Comparison of ENCODE assay signal across 12 cellular contexts in genomic region chr2:191333911-191334357, GRCh38.
DNase-seq lines count a peak whose midpoint lies in the region; TF ChIP-seq lines count a peak whose summit lies in the region.
"Had no signal": no experiment of that assay in that cellular context is flagged by ENCODE, and none has a peak within 500 bp of the region (broad histone marks: within the 10 kb centered on the region; RNA-seq: fewer than 3 reads in every experiment).

No MANE protein-coding gene starts in this region.

- DNase-seq in A172 (ENCODE audit: low spot score) (peak; percentile 86), HFF-Myc (ENCODE audit: extremely low read depth, low read depth) (peak; percentile 93), amniotic stem cell (lab: John Stamatoyannopoulos, UW) (peak; percentile 69), hepatic stellate cell (ENCODE audit: low spot score) (peak; percentile 38), NCI-H69 (lab: John Stamatoyannopoulos, UW) (no peak), DMS79 (lab: John Stamatoyannopoulos, UW) (no peak), NCI-H446 treated with DMSO at 0.1 percent for 48 hours (lab: John Stamatoyannopoulos, UW) (no peak)
- DNase-seq in activated CD8-positive, alpha-beta memory T cell treated with anti-CD3 and anti-CD28 coated beads, Interleukin-2, amount 50 U/mL, for 4 hours: no peak
- DNase-seq: activated CD8-positive, alpha-beta memory T cell treated with anti-CD3 and anti-CD28 coated beads for 24 hours; NCI-H2171 had no signal

- no peak overlapping the region for H3K4me3 ChIP-seq in HFF-Myc (replicated peaks; ENCODE audit: low read depth, low read length)
- H3K4me3 ChIP-seq: BLaER1, skin epidermis had no signal

- TF ChIP-seq CTCF in HFF-Myc (IDR thresholded peaks at IDR 0.05; ENCODE audit: low read depth, low read length, missing control alignments): no peak

Comparison
In these comparisons a context has a peak if more than half of its experiments do, and no peak if none do; other contexts are left out.
1. DNase-seq: peak in A172 (single experiment), HFF-Myc (single experiment), amniotic stem cell (single experiment) and hepatic stellate cell (single experiment); none in NCI-H69 (single experiment), DMS79 (single experiment), activated CD8-positive, alpha-beta memory T cell treated with anti-CD3 and anti-CD28 coated beads, Interleukin-2, amount 50 U/mL, for 4 hours (single experiment) and NCI-H446 treated with DMSO at 0.1 percent for 48 hours (single experiment).